Comparison of ENCODE assay signal across 8 cellular contexts in genomic region chr5:171386861-171387254, GRCh38. TPM values are rescaled to one million over a fixed set of nuclear protein-coding genes. Genes with fewer than 3 reads are reported as not detected.
DNase-seq lines count a peak whose midpoint lies in the region; ATAC-seq, FAIRE-seq and TF ChIP-seq lines count a peak whose summit lies in the region.

No MANE protein-coding gene starts in this region.

- CTCF ChIA-PET in RWPE1 (lab: Yijun Ruan, JAX), result interaction anchor here (0.5 to 0.9 kb wide), 5 partner anchors 27 to 577 kb away, joined by 3 to 5 read pairs (median 4); no protein-coding TSS in a partner anchor
- CTCF ChIA-PET in endothelial cell of umbilical vein (lab: Charles Lee), result interaction anchor here (0.9 to 1.4 kb wide), 4 partner anchors 19 to 525 kb away, joined by 3 to 4 read pairs (median 3); no protein-coding TSS in a partner anchor

- H3K27ac ChIP-seq in RWPE1 (peak overlapping the region; percentile 92), endothelial cell of umbilical vein (ENCODE audit: insufficient read depth, low read depth, low read length) (peak overlapping the region; percentile 60)

- ATAC-seq in HG03108 (IDR thresholded peaks at IDR 0.05; ENCODE audit: unreplicated experiment) (no peak), GM18505 (IDR thresholded peaks at IDR 0.05; ENCODE audit: unreplicated experiment) (no peak)

- peak overlapping the region; percentile 5 to 84 (median 43) for H3K4me3 ChIP-seq in endothelial cell of umbilical vein (replicated peaks in 1 of 3; ENCODE audit: insufficient read depth in 1 of 3, low read depth in 1 of 3, low read length in 3 of 3)

- no peak for FAIRE-seq in endothelial cell of umbilical vein (lab: Jason Lieb, UNC)

- peaks cover 32% of the 10 kb centered on the region for H3K4me1 Mint-ChIP-seq in osteocyte (ENCODE audit: unreplicated experiment)

- no peaks in the 10 kb centered on the region for H3K9me3 Mint-ChIP-seq in osteocyte (ENCODE audit: unreplicated experiment)

- peak overlapping the region; percentile 16 for H2AFZ ChIP-seq in endothelial cell of umbilical vein (ENCODE audit: low read depth, low read length)

- H3K36me3 Mint-ChIP-seq in osteocyte (ENCODE audit: unreplicated experiment), result peaks cover 7% of the 10 kb centered on the region

- no peaks in the 10 kb centered on the region for H3K27me3 ChIP-seq in endothelial cell of umbilical vein (ENCODE audit: control insufficient read depth in 2 of 2, insufficient read depth in 2 of 2, low read length in 2 of 2)

- TF ChIP-seq POLR2A in endothelial cell of umbilical vein (IDR thresholded peaks at IDR 0.05; ENCODE audit: low read depth, low read length), result no peak
- no peak for TF ChIP-seq POLR2A in GM18505 (IDR thresholded peaks at IDR 0.05; ENCODE audit: borderline replicate concordance, extremely low read depth, insufficient read depth, insufficient read length)

- POLR2A ChIA-PET in RWPE1 (lab: Yijun Ruan, JAX; ENCODE audit: low non-redundant PET) (interaction anchor here (0.7 kb wide), 2 partner anchors 36 to 660 kb away, joined by 3 read pairs; no protein-coding TSS in a partner anchor), endothelial cell of umbilical vein (lab: Charles Lee) (interaction anchor here (0.7 to 1.7 kb wide), 4 partner anchors 21 to 1597 kb away, joined by 3 to 6 read pairs (median 3); partner anchors contain the start of gene ATP6V0E1)

- H3K79me2 ChIP-seq in endothelial cell of umbilical vein (ENCODE audit: control insufficient read depth, insufficient read depth, low read length), result peaks cover 42% of the 10 kb centered on the region

- no peaks in the 10 kb centered on the region for H3K9me3 ChIP-seq in endothelial cell of umbilical vein (replicated peaks; ENCODE audit: control insufficient read depth, insufficient read depth, low read length)

- peaks cover 25% of the 10 kb centered on the region for H4K20me1 ChIP-seq in endothelial cell of umbilical vein (replicated peaks; ENCODE audit: control insufficient read depth, extremely low read depth, insufficient read depth, low read length)

- peak overlapping the region; percentile 98 for H3K4me3 Mint-ChIP-seq in osteocyte (ENCODE audit: unreplicated experiment)

- peak overlapping the region; percentile 60 for H3K4me2 ChIP-seq in endothelial cell of umbilical vein (ENCODE audit: insufficient read depth, low read length)

- BruUV-seq in endothelial cell of umbilical vein (replicated peaks; lab: Mats Ljungman, UMichigan), result TSS peak; percentile 97

- H3K9me1 ChIP-seq in endothelial cell of umbilical vein (replicated peaks; ENCODE audit: control insufficient read depth, extremely low read depth, insufficient read depth, low read length), result no peaks in the 10 kb centered on the region

- peaks cover 3% of the 10 kb centered on the region for H3K27me3 Mint-ChIP-seq in osteocyte (ENCODE audit: unreplicated experiment)

- dilution Hi-C loops in endothelial cell of umbilical vein (cut with MboI; ENCODE audit: extremely low pct_ligation_motif_present, low sequenced_read_pairs), result no loop called here

- intact Hi-C loops in endothelial cell of umbilical vein (cut with micrococcal nuclease), result loop anchor here (1.0 kb wide), 1 partner anchor 63 kb away; no protein-coding TSS in a partner anchor

- H3K9ac ChIP-seq in endothelial cell of umbilical vein (replicated peaks; ENCODE audit: extremely low read depth, insufficient read depth, low read length), result peak overlapping the region; percentile 84

- peaks cover 1 to 8% of the 10 kb centered on the region in 2 experiments for H3K36me3 ChIP-seq in endothelial cell of umbilical vein (ENCODE audit: control insufficient read depth in 2 of 2, extremely low read depth in 1 of 2, insufficient read depth in 2 of 2, low read length in 2 of 2)

- DNase-seq in NCI-H82 (lab: John Stamatoyannopoulos, UW) (peak; percentile 50), NCI-H82 treated with DMSO at 0.1 percent for 48 hours (lab: John Stamatoyannopoulos, UW; ENCODE audit: unreplicated experiment) (no peak), RWPE1 (ENCODE audit: low spot score) (peak; percentile 41), endothelial cell of umbilical vein (ENCODE audit: low read depth, low spot score) (no peak), osteocyte (ENCODE audit: extremely low spot score, unreplicated experiment) (no peak)
- no peak for DNase-seq in stimulated activated CD4-positive, alpha-beta T cell treated with anti-CD3 and anti-CD28 coated beads, Interleukin-15, amount 100 ng/mL, for 24 hours

- H3K27ac Mint-ChIP-seq in osteocyte (ENCODE audit: unreplicated experiment), result peak overlapping the region; percentile 99

- no peak for TF ChIP-seq CTCF in RWPE1 (conservative IDR thresholded peaks at IDR 0.05; ENCODE audit: low read depth)
- TF ChIP-seq CTCF in endothelial cell of umbilical vein (IDR thresholded peaks at IDR 0.05; ENCODE audit: extremely low read depth in 1 of 2, insufficient read depth in 1 of 2, low read depth in 1 of 2, low read length in 2 of 2), result no peak
- no peak for TF ChIP-seq CTCF in osteocyte (IDR thresholded peaks at IDR 0.05)

- H3K4me1 ChIP-seq in endothelial cell of umbilical vein (ENCODE audit: control insufficient read depth, extremely low read depth, insufficient read depth, low read length), result peaks cover 24% of the 10 kb centered on the region

TF ChIP-seq in endothelial cell of umbilical vein, 7 proteins besides CTCF, POLR2A, EP300 and RAD21:
- TF ChIP-seq GATA2 (IDR thresholded peaks at IDR 0.05; ENCODE audit: insufficient read depth, insufficient read length, low read depth, low read length) (no peak), MYC (IDR thresholded peaks at IDR 0.05; ENCODE audit: low read depth, low read length) (no peak), JUN (IDR thresholded peaks at IDR 0.05; ENCODE audit: borderline replicate concordance, insufficient read depth, insufficient read length, low read depth) (no peak), EZH2 (IDR thresholded peaks at IDR 0.05; ENCODE audit: borderline replicate concordance, low read depth, low read length, severe bottlenecking) (no peak), POLR2AphosphoS5 (IDR thresholded peaks at IDR 0.05; ENCODE audit: insufficient read depth, low read depth, low read length) (no peak), FOS (IDR thresholded peaks at IDR 0.05; ENCODE audit: borderline replicate concordance, insufficient read depth, low read length) (no peak)
- TF ChIP-seq, protein P1, sequence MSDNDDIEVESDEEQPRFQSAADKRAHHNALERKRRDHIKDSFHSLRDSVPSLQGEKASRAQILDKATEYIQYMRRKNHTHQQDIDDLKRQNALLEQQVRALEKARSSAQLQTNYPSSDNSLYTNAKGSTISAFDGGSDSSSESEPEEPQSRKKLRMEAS (IDR thresholded peaks at IDR 0.05; ENCODE audit: insufficient read depth, insufficient read length), result no peak
TF ChIP-seq in endothelial cell of umbilical vein: peak in this region for 0.

RNA-seq across cellular contexts. Expression of gene NPM1, which starts 0.8 kb away (rescaled TPM):
- total RNA-seq in endothelial cell of umbilical vein, result 1,592 and 1,695 TPM in 2 replicates
- 618 and 1,113 TPM in 2 replicates for polyA plus RNA-seq in endothelial cell of umbilical vein
- 4,496 and 5,519 TPM in 2 replicates for polyA plus RNA-seq in endothelial cell of umbilical vein (2011; cell fraction: cytosol; rRNA removed)
- 1,833 and 2,535 TPM in 2 replicates for polyA plus RNA-seq in endothelial cell of umbilical vein (2011; cell fraction: nucleus; rRNA removed)
- 2,168 and 4,291 TPM in 2 replicates for polyA plus RNA-seq in endothelial cell of umbilical vein (2012)
- polyA minus RNA-seq in endothelial cell of umbilical vein, result 1,004 and 1,287 TPM in 2 replicates
- polyA minus RNA-seq in endothelial cell of umbilical vein (2011; cell fraction: cytosol; rRNA and poly(A)+ RNA removed), result 2,300 TPM
- 294 and 390 TPM in 2 replicates for polyA minus RNA-seq in endothelial cell of umbilical vein (2011; cell fraction: nucleus; rRNA and poly(A)+ RNA removed)
- 1,157 and 1,175 TPM in 2 replicates for total RNA-seq in osteocyte

RNA-seq across cellular contexts. Expression of gene FGF18, which starts 32.6 kb away (rescaled TPM):
- total RNA-seq in endothelial cell of umbilical vein (0.27 TPM in 1 of 2 replicates, not detected in the other), osteocyte (5.9 and 6.0 TPM in 2 replicates)
- polyA plus RNA-seq in endothelial cell of umbilical vein, result 0.04 and 0.13 TPM in 2 replicates
- 0.05 TPM in 1 of 2 replicates, not detected in the other for polyA plus RNA-seq in endothelial cell of umbilical vein (2011; cell fraction: cytosol; rRNA removed)
- 0.10 and 0.22 TPM in 2 replicates for polyA plus RNA-seq in endothelial cell of umbilical vein (2011; cell fraction: nucleus; rRNA removed)
- polyA plus RNA-seq in endothelial cell of umbilical vein (2012), result 0.19 TPM in 1 of 2 replicates, not detected in the other
- 0.08 TPM in 1 of 2 replicates, not detected in the other for polyA minus RNA-seq in endothelial cell of umbilical vein
- polyA minus RNA-seq in endothelial cell of umbilical vein (2011; cell fraction: cytosol; rRNA and poly(A)+ RNA removed), result not detected
- polyA minus RNA-seq in endothelial cell of umbilical vein (2011; cell fraction: nucleus; rRNA and poly(A)+ RNA removed), result not detected in 2 replicates

Comparison
In these comparisons a context has a peak if more than half of its experiments do, and no peak if none do; other contexts are left out.
1. DNase-seq: peak in NCI-H82 (single experiment) and RWPE1 (single experiment); none in NCI-H82 treated with DMSO at 0.1 percent for 48 hours (single experiment), endothelial cell of umbilical vein (single experiment), osteocyte (single experiment) and stimulated activated CD4-positive, alpha-beta T cell treated with anti-CD3 and anti-CD28 coated beads, Interleukin-15, amount 100 ng/mL, for 24 hours (single experiment).